ENCODE assay signal across 11 cellular contexts in genomic region chr4:173448919-173449641, GRCh38.
DNase-seq lines count a peak whose midpoint lies in the region; ATAC-seq lines count a peak whose summit lies in the region.
"Had no signal": no experiment of that assay in that cellular context is flagged by ENCODE, and none has a peak within 500 bp of the region (broad histone marks: within the 10 kb centered on the region; RNA-seq: fewer than 3 reads in every experiment).

No MANE protein-coding gene starts in this region.

- H3K27ac ChIP-seq in cingulate gyrus (ENCODE audit: low read depth, low read length), result peak overlapping the region; percentile 0

- DNase-seq in COLO829 (ENCODE audit: low spot score) (peak; percentile 33), NCI-H1092 (lab: John Stamatoyannopoulos, UW) (peak; percentile 50), iPS-NIHi11 (ENCODE audit: low spot score) (no peak)
- no peak for DNase-seq in stimulated activated CD4-positive, alpha-beta T cell treated with anti-CD3 and anti-CD28 coated beads, Interleukin-4, amount 100 ng/mL, for 1 hour
- DNase-seq: Peyer's patch, uterus had no signal

- ATAC-seq in GM21390 (IDR thresholded peaks at IDR 0.05; ENCODE audit: unreplicated experiment) (peak; percentile 52), GM19023 (IDR thresholded peaks at IDR 0.05; ENCODE audit: unreplicated experiment) (no peak), GM19395 (IDR thresholded peaks at IDR 0.05; ENCODE audit: unreplicated experiment) (no peak)
- ATAC-seq: HCT116 had no signal

Comparison
In these comparisons a context has a peak if more than half of its experiments do, and no peak if none do; other contexts are left out.
1. DNase-seq: peak in COLO829 (single experiment) and NCI-H1092 (single experiment); none in iPS-NIHi11 (single experiment) and stimulated activated CD4-positive, alpha-beta T cell treated with anti-CD3 and anti-CD28 coated beads, Interleukin-4, amount 100 ng/mL, for 1 hour (single experiment).